ENCODE assay signal across 8 cellular contexts in the genomic region with DNA sequence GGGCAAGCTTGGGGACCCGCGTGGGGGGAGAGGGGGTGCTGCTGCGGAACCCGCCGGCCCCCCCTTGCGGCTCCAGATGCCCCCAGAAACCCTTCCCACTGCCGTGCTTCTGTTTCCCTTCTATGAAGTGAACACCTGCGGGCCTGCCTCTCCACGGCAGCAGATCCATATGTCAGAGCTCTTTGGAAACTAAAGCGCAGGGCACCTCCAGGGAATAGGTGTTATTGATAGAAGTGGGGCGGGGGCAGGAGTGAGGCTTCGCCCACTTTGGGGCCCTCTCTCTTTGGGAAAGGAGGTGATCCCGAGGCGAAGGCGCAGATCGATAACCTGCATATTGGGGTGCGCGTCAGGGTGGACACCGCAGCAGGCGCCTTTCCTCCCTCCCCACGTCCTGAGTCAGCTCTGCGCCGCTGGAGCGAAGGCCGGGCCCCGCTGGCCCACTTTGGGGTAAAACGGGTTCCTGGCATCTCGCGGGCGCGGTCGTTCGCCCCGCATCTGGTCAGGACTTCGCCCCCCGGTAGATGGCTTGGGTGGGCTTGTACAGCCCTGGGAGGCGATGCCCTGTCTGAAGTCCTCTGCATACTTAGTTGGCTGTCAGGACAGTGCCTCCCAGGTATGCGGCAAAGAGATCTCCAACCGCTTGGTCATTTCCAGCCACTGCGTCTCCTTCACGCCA. TPM values are rescaled to one million over a fixed set of nuclear protein-coding genes. Genes with fewer than 3 reads are reported as not detected.
DNase-seq lines count a peak whose midpoint lies in the region; ATAC-seq and TF ChIP-seq lines count a peak whose summit lies in the region.

No MANE protein-coding gene starts in this region.

- 2 to 5% methylated on average over 22 to 30 of the region's 41 CpGs for WGBS in mesodermal cell (ENCODE audit: insufficient coverage in 2 of 2), 2 experiments

- in situ Hi-C loops in Panc1 (cut with HindIII; ENCODE audit: low pct_unique_long_range_greater_than_20kb, low sequenced_read_pairs), result no loop called here

- H3K27ac ChIP-seq in Panc1 (ENCODE audit: low read length), result peak overlapping the region; percentile 85
- H3K27ac ChIP-seq in mesodermal cell (ENCODE audit: low read depth, low read length, severe bottlenecking), result peak overlapping the region; percentile 49

- H3K4me1 ChIP-seq in Panc1 (ENCODE audit: control insufficient read depth, insufficient read depth, low read length) (peaks cover 22% of the 10 kb centered on the region), mesodermal cell (ENCODE audit: control insufficient read depth, insufficient read depth, low read length, poor library complexity, severe bottlenecking) (peaks cover 6% of the 10 kb centered on the region)

- H3K4me3 ChIP-seq in Panc1 (ENCODE audit: low read depth in 2 of 2, low read length in 2 of 2) (peak overlapping the region; percentile 87 to 93), mesodermal cell (ENCODE audit: extremely low read depth, insufficient read depth, low read length, poor library complexity, severe bottlenecking) (peak overlapping the region; percentile 90)

- TSS peak; percentile 87 for BruUV-seq in Panc1 (replicated peaks; lab: Mats Ljungman, UMichigan)

- no peaks in the 10 kb centered on the region for H3K9me3 ChIP-seq in Panc1 (ENCODE audit: control insufficient read depth, insufficient read depth, low read depth, low read length)
- H3K9me3 ChIP-seq in mesodermal cell (ENCODE audit: control insufficient read depth, low read length), result no peaks in the 10 kb centered on the region

- ATAC-seq in Panc1, result peak; percentile 1
- ATAC-seq in central memory CD8-positive, alpha-beta T cell (replicated peaks; ENCODE audit: extremely low read depth, poor library complexity, severe bottlenecking), result peak; percentile 4
- ATAC-seq in GM21529 (IDR thresholded peaks at IDR 0.05; ENCODE audit: unreplicated experiment), result no peak

- CTCF ChIA-PET in Panc1 (lab: Charles Lee), result no interaction called here

- POLR2A ChIA-PET in Panc1 (lab: Charles Lee), result interaction anchor here (0.5 to 1.2 kb wide), 3 partner anchors 19 to 1791 kb away, joined by 3 to 8 read pairs (median 4); no protein-coding TSS in a partner anchor

- H3K27me3 ChIP-seq in Panc1 (ENCODE audit: control insufficient read depth, insufficient read depth, low read length), result no peaks in the 10 kb centered on the region

- DNase-seq in activated effector memory CD4-positive, alpha-beta T cell treated with anti-CD3 and anti-CD28 coated beads, Interleukin-2, amount 50 U/mL, for 16 hours, result peak; percentile 75
- DNase-seq in activated effector memory CD4-positive, alpha-beta T cell treated with Interleukin-2 at 50 U/mL for 16 hours, result no peak
- DNase-seq in Panc1 (ENCODE audit: low read depth, low spot score) (no peak), type B pancreatic cell (ENCODE audit: extremely low spot score, unreplicated experiment) (no peak), occipital lobe (lab: John Stamatoyannopoulos, UW) (no peak)
- DNase-seq in central memory CD8-positive, alpha-beta T cell (ENCODE audit: low spot score in 2 of 2), result no peak

- no peaks in the 10 kb centered on the region for H3K36me3 ChIP-seq in Panc1 (ENCODE audit: control insufficient read depth, insufficient read depth, low read length)
- no peaks in the 10 kb centered on the region for H3K36me3 ChIP-seq in mesodermal cell (ENCODE audit: control insufficient read depth, insufficient read depth, low read length)

- peak overlapping the region; percentile 67 for H3K27ac Mint-ChIP-seq in central memory CD8-positive, alpha-beta T cell (ENCODE audit: low read depth)
- H3K27ac Mint-ChIP-seq in type B pancreatic cell, result peak overlapping the region; percentile 90

- no peaks in the 10 kb centered on the region for H3K27me3 Mint-ChIP-seq in central memory CD8-positive, alpha-beta T cell
- H3K27me3 Mint-ChIP-seq in type B pancreatic cell, result no peaks in the 10 kb centered on the region

- peak overlapping the region; percentile 96 for H3K4me3 Mint-ChIP-seq in central memory CD8-positive, alpha-beta T cell
- peak overlapping the region; percentile 93 for H3K4me3 Mint-ChIP-seq in type B pancreatic cell

- H3K36me3 Mint-ChIP-seq in central memory CD8-positive, alpha-beta T cell (ENCODE audit: insufficient read depth), result peaks cover 7% of the 10 kb centered on the region
- no peaks in the 10 kb centered on the region for H3K36me3 Mint-ChIP-seq in type B pancreatic cell

- peaks cover 30% of the 10 kb centered on the region for H3K4me1 Mint-ChIP-seq in central memory CD8-positive, alpha-beta T cell
- H3K4me1 Mint-ChIP-seq in type B pancreatic cell (ENCODE audit: unreplicated experiment), result peaks cover 15% of the 10 kb centered on the region

- TF ChIP-seq CTCF in Panc1 (IDR thresholded peaks at IDR 0.05) (no peak), type B pancreatic cell (conservative IDR thresholded peaks at IDR 0.05) (no peak)

- intact Hi-C loops in Panc1 (cut with micrococcal nuclease; ENCODE audit: unreplicated experiment), result no loop called here

- no peaks in the 10 kb centered on the region for H3K9me3 Mint-ChIP-seq in central memory CD8-positive, alpha-beta T cell
- no peaks in the 10 kb centered on the region for H3K9me3 Mint-ChIP-seq in type B pancreatic cell

RNA-seq across cellular contexts. Expression of gene KMT5A, which starts 0.5 kb away (rescaled TPM):
- total RNA-seq in Panc1 (2021; ENCODE audit: unreplicated experiment) (53.0 TPM), type B pancreatic cell (ENCODE audit: low replicate concordance) (45.9 and 52.6 TPM in 2 replicates), occipital lobe (31.5 TPM)
- polyA plus RNA-seq in Panc1 (2012; ENCODE audit: insufficient read length), result 32.1 TPM
- polyA plus RNA-seq in mesodermal cell (2013, experiment 1 of 2), result 42.8 TPM
- polyA plus RNA-seq in mesodermal cell (2013, experiment 2 of 2), result 48.5 TPM

RNA-seq across cellular contexts. Expression of gene SBNO1, which starts 19.8 kb away (rescaled TPM):
- total RNA-seq in Panc1 (2021; ENCODE audit: unreplicated experiment) (68.7 TPM), type B pancreatic cell (ENCODE audit: low replicate concordance) (42.3 and 43.1 TPM in 2 replicates), occipital lobe (48.4 TPM)
- 16.8 TPM for polyA plus RNA-seq in Panc1 (2012; ENCODE audit: insufficient read length)
- 21.3 TPM for polyA plus RNA-seq in mesodermal cell (2013, experiment 1 of 2)
- polyA plus RNA-seq in mesodermal cell (2013, experiment 2 of 2), result 21.9 TPM

RNA-seq across cellular contexts. Expression of gene RILPL2, which starts 52.0 kb away (rescaled TPM):
- total RNA-seq in Panc1 (2021; ENCODE audit: unreplicated experiment) (5.4 TPM), type B pancreatic cell (ENCODE audit: low replicate concordance) (1.00 and 1.4 TPM in 2 replicates), occipital lobe (0.78 TPM)
- 9.4 TPM for polyA plus RNA-seq in Panc1 (2012; ENCODE audit: insufficient read length)
- polyA plus RNA-seq in mesodermal cell (2013, experiment 1 of 2), result 2.2 TPM
- 2.0 TPM for polyA plus RNA-seq in mesodermal cell (2013, experiment 2 of 2)
